ENCODE assay signal across 8 cellular contexts in genomic region chr11:3860898-3861393, GRCh38. TPM values are rescaled to one million over a fixed set of nuclear protein-coding genes. Genes with fewer than 3 reads are reported as not detected.
DNase-seq lines count a peak whose midpoint lies in the region; ATAC-seq, FAIRE-seq and TF ChIP-seq lines count a peak whose summit lies in the region.
"Not testable (repeated sequence)": the region's sequence is repeated elsewhere in the genome, so short reads cannot be mapped to it uniquely, and the experiment has no call there.

No MANE protein-coding gene starts in this region.

- peak overlapping the region; percentile 90 to 99 (median 98) for H3K4me2 ChIP-seq in BLaER1 treated with 17β-estradiol and CSF1 and Interleukin-3, amounts not matched to agents 10 nM and 100 nM
- peak overlapping the region; percentile 88 for H3K4me2 ChIP-seq in MM.1S (ENCODE audit: low read depth, low read length)
- peak overlapping the region; percentile 98 for H3K4me2 ChIP-seq in GM12878 (ENCODE audit: control insufficient read depth, insufficient read depth)

- peaks cover 81 to 94% (median 90%) of the 10 kb centered on the region in 3 donors for H3K4me1 Mint-ChIP-seq in T-cell
- H3K4me1 Mint-ChIP-seq in activated CD8-positive, alpha-beta memory T cell treated with anti-CD3 and anti-CD28 coated beads, Interleukin-2, amount 10 ng/mL, durations not matched to agents 7 days and 5 days: peaks cover 76% of the 10 kb centered on the region
- H3K4me1 Mint-ChIP-seq in stimulated activated memory B cell treated with anti-CD40 and anti-IgM and Interleukin-4, amounts not matched to agents 10 μg/mL and 1 μg/mL and 100 μg/mL, for 72 hours: peaks cover 91% of the 10 kb centered on the region

- not testable (repeated sequence) for DNase-seq in GM19239 (ENCODE audit: insufficient read length, low spot score); MM.1S; GM12878 (ENCODE audit: low read depth, low spot score)
- peak in 8 of 34 experiments; percentile 14 to 43 (median 31) for DNase-seq in T-cell
- peak; percentile 74 for DNase-seq in activated CD8-positive, alpha-beta memory T cell treated with anti-CD3 and anti-CD28 coated beads, Interleukin-2, amount 10 ng/mL, durations not matched to agents 7 days and 5 days

- not testable (repeated sequence) for BruUV-seq in GM12878 (replicated peaks; lab: Mats Ljungman, UMichigan)

- FAIRE-seq in GM19239 (lab: Jason Lieb, UNC): peak; percentile 78
- FAIRE-seq in GM12878 (lab: Jason Lieb, UNC): not testable (repeated sequence)

- H3K9me2 ChIP-seq in MM.1S (replicated peaks; ENCODE audit: insufficient read depth, low read length): not testable (repeated sequence)

- 84% methylated on average over 4 of the region's 4 CpGs for WGBS in GM12878 (ENCODE audit: insufficient coverage, insufficient replicate concordance, low lambda C conversion rate, missing lambda C conversion rate)

- intact Hi-C loops in GM12878 (cut with micrococcal nuclease; ENCODE audit: unreplicated experiment): not testable (repeated sequence)

- CTCF ChIA-PET in T-cell (lab: Charles Lee): interaction anchor here (0.6 to 3.3 kb wide), 6 partner anchors 10 to 103 kb away, joined by 3 to 24 read pairs (median 4); partner anchors contain the start of gene RHOG (in 1 of the 2)
- CTCF ChIA-PET in activated CD8-positive, alpha-beta memory T cell treated with anti-CD3 and anti-CD28 coated beads, Interleukin-2, amount 10 ng/mL, durations not matched to agents 7 days and 5 days (lab: Charles Lee): interaction anchor here (0.7 to 16.8 kb wide), 6 partner anchors 10 to 209 kb away, joined by 3 to 474 read pairs (median 12); partner anchors contain the start of gene RHOG
- CTCF ChIA-PET in GM12878 (lab: Yijun Ruan, JAX): interaction anchor here (1.0 to 39.6 kb wide), 5 partner anchors 4 to 208 kb away, joined by 3 to 1047 read pairs (median 979); partner anchors contain the start of genes RHOG and STIM1

- peaks cover 0 to 18% (median 0%) of the 10 kb centered on the region in 11 experiments; a peak in 1 of 22 replicates for H3K36me3 ChIP-seq in BLaER1 treated with 17β-estradiol and CSF1 and Interleukin-3, amounts not matched to agents 10 nM and 100 nM
- not testable (repeated sequence) for H3K36me3 ChIP-seq in MM.1S (replicated peaks; ENCODE audit: insufficient read depth, low read length); GM12878 (ENCODE audit: control insufficient read depth in 2 of 2, insufficient read depth in 2 of 2, low read length in 1 of 2)

- RAD21 ChIA-PET in GM12878 (lab: Charles Lee; ENCODE audit: unreplicated experiment): interaction anchor here (0.5 to 16.5 kb wide), 11 partner anchors 12 to 205 kb away, joined by 3 to 605 read pairs (median 35); partner anchors contain the start of gene RHOG

- not testable (repeated sequence) for TF ChIP-seq POLR2A in GM12878 (IDR thresholded peaks at IDR 0.05; ENCODE audit: low read depth, low read length)

- H2AFZ ChIP-seq in MM.1S (ENCODE audit: low read length): not testable (repeated sequence)
- H2AFZ ChIP-seq in GM12878 (ENCODE audit: control insufficient read depth, low read depth, low read length): peak overlapping the region; percentile 25; the same call in 1 of the 2 replicates

- H3K27ac ChIP-seq in BLaER1 treated with 17β-estradiol and CSF1 and Interleukin-3, amounts not matched to agents 10 nM and 100 nM: peak overlapping the region in 7 of 11 experiments; percentile 13 to 57 (median 33); a peak in 10 of 22 replicates
- not testable (repeated sequence) for H3K27ac ChIP-seq in MM.1S (ENCODE audit: low read length)
- peak overlapping the region; percentile 16 for H3K27ac ChIP-seq in GM12878 (ENCODE audit: control insufficient read depth, insufficient read depth)

- SMC1A ChIA-PET in GM12878 (lab: Charles Lee; ENCODE audit: uncharacterized antibody, unreplicated experiment): interaction anchor here (0.6 to 21.1 kb wide), 10 partner anchors 11 to 212 kb away, joined by 3 to 805 read pairs (median 16); no protein-coding TSS in a partner anchor

- peaks cover 18 to 86% (median 52%) of the 10 kb centered on the region in 11 experiments; a peak in 17 of 22 replicates for H4K20me1 ChIP-seq in BLaER1 treated with 17β-estradiol and CSF1 and Interleukin-3, amounts not matched to agents 10 nM and 100 nM
- H4K20me1 ChIP-seq in MM.1S (ENCODE audit: insufficient read depth, low read length); GM12878 (ENCODE audit: control insufficient read depth, insufficient read depth): not testable (repeated sequence)

- H3K9me3 Mint-ChIP-seq in T-cell; activated CD8-positive, alpha-beta memory T cell treated with anti-CD3 and anti-CD28 coated beads, Interleukin-2, amount 10 ng/mL, durations not matched to agents 7 days and 5 days (ENCODE audit: low read depth); stimulated activated memory B cell treated with anti-CD40 and anti-IgM and Interleukin-4, amounts not matched to agents 10 μg/mL and 1 μg/mL and 100 μg/mL, for 72 hours: not testable (repeated sequence)

- in situ Hi-C loops in GM12878 (cut with MboI): loop anchor here (25.0 kb wide), 2 partner anchors 1476 to 1826 kb away; partner anchors contain the start of genes OR51B5, TRIM22 and TRIM5

- H3K79me2 ChIP-seq in MM.1S (ENCODE audit: low read length) (peaks cover 100% of the 10 kb centered on the region), GM12878 (ENCODE audit: control insufficient read depth, insufficient read depth, low read length) (peaks cover 98% of the 10 kb centered on the region)

- TF ChIP-seq EP300 in GM12878 (IDR thresholded peaks at IDR 0.05; ENCODE audit: borderline replicate concordance in 1 of 2, control insufficient read depth in 1 of 2, low read depth in 2 of 2, low read length in 2 of 2): not testable (repeated sequence)

- peaks cover 88 to 99% (median 92%) of the 10 kb centered on the region in 10 experiments for H3K4me1 ChIP-seq in BLaER1 treated with 17β-estradiol and CSF1 and Interleukin-3, amounts not matched to agents 10 nM and 100 nM
- H3K4me1 ChIP-seq in MM.1S (ENCODE audit: low read length) (peaks cover 64% of the 10 kb centered on the region), GM12878 (ENCODE audit: control insufficient read depth, insufficient read depth, low read length) (peaks cover 47% of the 10 kb centered on the region), mononuclear cell (ENCODE audit: insufficient read depth, low read length) (peaks cover 90% of the 10 kb centered on the region)

- POLR2A ChIA-PET in T-cell (lab: Charles Lee): interaction anchor here in 1 of 2 donors (1.0 kb wide), 1 partner anchor 126 kb away, joined by 4 read pairs; no protein-coding TSS in a partner anchor
- POLR2A ChIA-PET in GM12878 (lab: Charles Lee): interaction anchor here (2.2 to 10.0 kb wide), 2 partner anchors 14 to 30 kb away, joined by 4 to 405 read pairs; no protein-coding TSS in a partner anchor

- TF ChIP-seq RAD21 in GM12878 (IDR thresholded peaks at IDR 0.05; ENCODE audit: insufficient read depth, low read depth, low read length): not testable (repeated sequence)

- H3K9me3 ChIP-seq in BLaER1 treated with 17β-estradiol and CSF1 and Interleukin-3, amounts not matched to agents 10 nM and 100 nM (replicated peaks in 1 of 11); MM.1S (replicated peaks; ENCODE audit: insufficient read depth, low read length); GM12878 (replicated peaks; ENCODE audit: control insufficient read depth, insufficient read depth, low read length); mononuclear cell (ENCODE audit: low read depth, low read length): not testable (repeated sequence)

- H3K9ac ChIP-seq in BLaER1 treated with 17β-estradiol and CSF1 and Interleukin-3, amounts not matched to agents 10 nM and 100 nM: peak overlapping the region in 6 of 11 experiments; percentile 1 to 63 (median 28); a peak in 6 of 22 replicates
- H3K9ac ChIP-seq in MM.1S (ENCODE audit: low read length); GM12878 (ENCODE audit: control insufficient read depth, insufficient read depth, low read length): not testable (repeated sequence)

- not testable (repeated sequence) for H3K27me3 Mint-ChIP-seq in T-cell; activated CD8-positive, alpha-beta memory T cell treated with anti-CD3 and anti-CD28 coated beads, Interleukin-2, amount 10 ng/mL, durations not matched to agents 7 days and 5 days; stimulated activated memory B cell treated with anti-CD40 and anti-IgM and Interleukin-4, amounts not matched to agents 10 μg/mL and 1 μg/mL and 100 μg/mL, for 72 hours

- ATAC-seq in T-cell (replicated peaks in 1 of 4): peak; percentile 73 to 79 (median 75)
- ATAC-seq in activated CD8-positive, alpha-beta memory T cell treated with anti-CD3 and anti-CD28 coated beads, Interleukin-2, amount 10 ng/mL, durations not matched to agents 7 days and 5 days: peak; percentile 69
- ATAC-seq in GM12878: peak; percentile 52
- not testable (repeated sequence) for ATAC-seq in stimulated activated memory B cell treated with anti-CD40 and anti-IgM and Interleukin-4, amounts not matched to agents 10 μg/mL and 1 μg/mL and 100 μg/mL, for 72 hours

- H3F3A ChIP-seq in MM.1S (ENCODE audit: insufficient read depth, low read length): peaks cover 49% of the 10 kb centered on the region

- not testable (repeated sequence) for H3K36me3 Mint-ChIP-seq in T-cell; stimulated activated memory B cell treated with anti-CD40 and anti-IgM and Interleukin-4, amounts not matched to agents 10 μg/mL and 1 μg/mL and 100 μg/mL, for 72 hours
- H3K36me3 Mint-ChIP-seq in activated CD8-positive, alpha-beta memory T cell treated with anti-CD3 and anti-CD28 coated beads, Interleukin-2, amount 10 ng/mL, durations not matched to agents 7 days and 5 days: peaks cover 23% of the 10 kb centered on the region

- H3K27ac Mint-ChIP-seq in T-cell: peak overlapping the region; percentile 83 to 91
- H3K27ac Mint-ChIP-seq in activated CD8-positive, alpha-beta memory T cell treated with anti-CD3 and anti-CD28 coated beads, Interleukin-2, amount 10 ng/mL, durations not matched to agents 7 days and 5 days: peak overlapping the region; percentile 82
- peak overlapping the region; percentile 9 for H3K27ac Mint-ChIP-seq in stimulated activated memory B cell treated with anti-CD40 and anti-IgM and Interleukin-4, amounts not matched to agents 10 μg/mL and 1 μg/mL and 100 μg/mL, for 72 hours

- peak overlapping the region in 4 of 10 experiments; percentile 24 to 41 (median 37); a peak in 5 of 20 replicates for H3K4me3 ChIP-seq in BLaER1 treated with 17β-estradiol and CSF1 and Interleukin-3, amounts not matched to agents 10 nM and 100 nM
- H3K4me3 ChIP-seq in MM.1S (ENCODE audit: low read length): peak overlapping the region; percentile 9; the same call in 1 of the 2 replicates
- H3K4me3 ChIP-seq in GM12878: peak overlapping the region; percentile 94
- peak overlapping the region; percentile 6 for H3K4me3 ChIP-seq in mononuclear cell (ENCODE audit: low read length)

- H3K4me3 Mint-ChIP-seq in T-cell: peak overlapping the region; percentile 69 to 99 (median 79)
- peak overlapping the region; percentile 86 for H3K4me3 Mint-ChIP-seq in activated CD8-positive, alpha-beta memory T cell treated with anti-CD3 and anti-CD28 coated beads, Interleukin-2, amount 10 ng/mL, durations not matched to agents 7 days and 5 days
- peak overlapping the region; percentile 28 for H3K4me3 Mint-ChIP-seq in stimulated activated memory B cell treated with anti-CD40 and anti-IgM and Interleukin-4, amounts not matched to agents 10 μg/mL and 1 μg/mL and 100 μg/mL, for 72 hours

- TF ChIP-seq CTCF in MM.1S (IDR thresholded peaks at IDR 0.05; ENCODE audit: low read length); GM12878 (IDR thresholded peaks at IDR 0.05 in 2 of 3, conservative IDR thresholded peaks at IDR 0.05 in 1 of 3; ENCODE audit: control insufficient read depth in 2 of 3, extremely low read depth in 1 of 3, insufficient read depth in 1 of 3, low read depth in 3 of 3, low read length in 3 of 3): not testable (repeated sequence)

- H3K27me3 ChIP-seq in BLaER1 treated with 17β-estradiol and CSF1 and Interleukin-3, amounts not matched to agents 10 nM and 100 nM; MM.1S (replicated peaks; ENCODE audit: insufficient read depth, low read length); GM12878 (replicated peaks in 1 of 2; ENCODE audit: control insufficient read depth in 2 of 2, insufficient read depth in 2 of 2, low read length in 1 of 2); mononuclear cell (ENCODE audit: insufficient read depth, low read length): not testable (repeated sequence)

RNA-seq across cellular contexts. Expression of gene STIM1, which starts 5.5 kb away (rescaled TPM):
- total RNA-seq in T-cell (100 to 1,000 TPM in 2 of 5 donors, 10 to 100 TPM in 3; 87.6 to 139 (median 94.5) TPM), GM12878 (2014; rRNA removed) (21.6 and 24.0 TPM in 2 replicates), GM12878 (2014; rRNA removed; fragmentation: Illumina TruSeq; extraction: Trizol) (24.9 and 26.0 TPM in 2 replicates), GM12878 (2021) (55.9 and 57.7 TPM in 2 replicates), mononuclear cell (55.8 TPM)
- total RNA-seq in activated CD8-positive, alpha-beta memory T cell treated with anti-CD3 and anti-CD28 coated beads, Interleukin-2, amount 10 ng/mL, durations not matched to agents 7 days and 5 days: 100 to 1,000 TPM in 1 of 2 experiments, 10 to 100 TPM in 1; 83.5 to 104 TPM
- 113 and 116 TPM in 2 replicates for total RNA-seq in GM12878 (2013; cell fraction: nucleolus; rRNA removed)
- polyA plus RNA-seq in GM12878 (2011; ENCODE audit: low read depth): 36.6 TPM
- polyA plus RNA-seq in GM12878 (2011; rRNA removed) (36.3 and 39.3 TPM in 2 replicates), GM12878 (2014; fragmentation: Illumina TruSeq; extraction: Trizol) (29.1 and 37.0 TPM in 2 replicates), GM12878 (2014; fragmentation: Nextera tagmentation; extraction: Ambion mirVana) (1 to 10 TPM; 8.6 to 9.9 TPM), GM12878 (2014; rRNA removed) (26.7 and 31.0 TPM in 2 replicates), GM12878 (2016; fragmentation: Nextera tagmentation; extraction: Ambion mirVana) (10 to 100 TPM; 31.8 to 36.8 TPM)
- 40.8 and 42.5 TPM in 2 replicates for polyA plus RNA-seq in GM12878 (2011; cell fraction: cytosol; rRNA removed)
- polyA plus RNA-seq in GM12878 (2011; cell fraction: nucleus; rRNA removed): 68.6 and 72.6 TPM in 2 replicates
- 45.2 and 48.9 TPM in 2 replicates for polyA plus RNA-seq in GM12878 (2012)
- polyA minus RNA-seq in GM12878 (2011; rRNA and poly(A)+ RNA removed): 143 and 245 TPM in 2 replicates
- polyA minus RNA-seq in GM12878 (2011; cell fraction: cytosol; rRNA and poly(A)+ RNA removed): 25.1 and 38.3 TPM in 2 replicates
- 42.4 and 62.3 TPM in 2 replicates for polyA minus RNA-seq in GM12878 (2011; cell fraction: nucleus; rRNA and poly(A)+ RNA removed)

RNA-seq across cellular contexts. Expression of gene RHOG, which starts 20.2 kb away (rescaled TPM):
- total RNA-seq in T-cell (100 to 1,000 TPM in 4 of 5 donors, 10 to 100 TPM in 1; 88.1 to 108 (median 106) TPM), GM12878 (2014; rRNA removed) (56.2 and 64.7 TPM in 2 replicates), GM12878 (2014; rRNA removed; fragmentation: Illumina TruSeq; extraction: Trizol) (47.7 and 48.8 TPM in 2 replicates), GM12878 (2021) (128 and 137 TPM in 2 replicates), mononuclear cell (75.6 TPM)
- total RNA-seq in activated CD8-positive, alpha-beta memory T cell treated with anti-CD3 and anti-CD28 coated beads, Interleukin-2, amount 10 ng/mL, durations not matched to agents 7 days and 5 days: 100 to 1,000 TPM; 154 to 163 TPM
- total RNA-seq in GM12878 (2013; cell fraction: nucleolus; rRNA removed): 35.7 and 37.8 TPM in 2 replicates
- polyA plus RNA-seq in GM12878 (2011; ENCODE audit: low read depth): 51.6 TPM
- polyA plus RNA-seq in GM12878 (2011; rRNA removed) (45.0 and 121 TPM in 2 replicates), GM12878 (2014; fragmentation: Illumina TruSeq; extraction: Trizol) (51.4 and 98.2 TPM in 2 replicates), GM12878 (2014; fragmentation: Nextera tagmentation; extraction: Ambion mirVana) (10 to 100 TPM; 16.0 to 42.0 TPM), GM12878 (2014; rRNA removed) (172 and 192 TPM in 2 replicates), GM12878 (2016; fragmentation: Nextera tagmentation; extraction: Ambion mirVana) (100 to 1,000 TPM in 1 of 2 experiments, 10 to 100 TPM in 1; 91.4 to 109 TPM)
- polyA plus RNA-seq in GM12878 (2011; cell fraction: cytosol; rRNA removed): 237 and 296 TPM in 2 replicates
- polyA plus RNA-seq in GM12878 (2011; cell fraction: nucleus; rRNA removed): 108 and 111 TPM in 2 replicates
- 103 and 132 TPM in 2 replicates for polyA plus RNA-seq in GM12878 (2012)
- polyA minus RNA-seq in GM12878 (2011; rRNA and poly(A)+ RNA removed): 171 and 213 TPM in 2 replicates
- 95.8 and 106 TPM in 2 replicates for polyA minus RNA-seq in GM12878 (2011; cell fraction: cytosol; rRNA and poly(A)+ RNA removed)
- polyA minus RNA-seq in GM12878 (2011; cell fraction: nucleus; rRNA and poly(A)+ RNA removed): 45.0 and 71.6 TPM in 2 replicates

RNA-seq across cellular contexts. Expression of gene PGAP2, which starts 52.6 kb away (rescaled TPM):
- total RNA-seq in T-cell (10 to 100 TPM; 22.5 to 28.2 (median 24.6) TPM), GM12878 (2014; rRNA removed) (23.3 and 24.9 TPM in 2 replicates), GM12878 (2014; rRNA removed; fragmentation: Illumina TruSeq; extraction: Trizol) (12.3 and 13.1 TPM in 2 replicates), GM12878 (2021) (26.4 and 27.7 TPM in 2 replicates), mononuclear cell (7.5 TPM)
- 10 to 100 TPM; 22.7 to 23.5 TPM for total RNA-seq in activated CD8-positive, alpha-beta memory T cell treated with anti-CD3 and anti-CD28 coated beads, Interleukin-2, amount 10 ng/mL, durations not matched to agents 7 days and 5 days
- 33.0 and 36.2 TPM in 2 replicates for total RNA-seq in GM12878 (2013; cell fraction: nucleolus; rRNA removed)
- polyA plus RNA-seq in GM12878 (2011; ENCODE audit: low read depth): 21.2 TPM
- polyA plus RNA-seq in GM12878 (2011; rRNA removed) (16.6 and 34.5 TPM in 2 replicates), GM12878 (2014; fragmentation: Illumina TruSeq; extraction: Trizol) (25.0 and 30.5 TPM in 2 replicates), GM12878 (2014; fragmentation: Nextera tagmentation; extraction: Ambion mirVana) (10 to 100 TPM; 25.4 to 37.4 TPM), GM12878 (2014; rRNA removed) (35.6 and 36.2 TPM in 2 replicates), GM12878 (2016; fragmentation: Nextera tagmentation; extraction: Ambion mirVana) (10 to 100 TPM; 33.4 to 37.2 TPM)
- 39.5 and 49.8 TPM in 2 replicates for polyA plus RNA-seq in GM12878 (2011; cell fraction: cytosol; rRNA removed)
- polyA plus RNA-seq in GM12878 (2011; cell fraction: nucleus; rRNA removed): 66.3 and 87.2 TPM in 2 replicates
- polyA plus RNA-seq in GM12878 (2012): 32.0 and 34.8 TPM in 2 replicates
- polyA minus RNA-seq in GM12878 (2011; rRNA and poly(A)+ RNA removed): 43.8 and 54.2 TPM in 2 replicates
- 13.0 and 13.3 TPM in 2 replicates for polyA minus RNA-seq in GM12878 (2011; cell fraction: cytosol; rRNA and poly(A)+ RNA removed)
- 11.4 and 12.9 TPM in 2 replicates for polyA minus RNA-seq in GM12878 (2011; cell fraction: nucleus; rRNA and poly(A)+ RNA removed)

Comparison
In these comparisons a context has a peak if more than half of its experiments do, and no peak if none do; other contexts are left out.
1. H3K27ac Mint-ChIP-seq: peak in every context shown above with its lines; median percentile 87 in T-cell; 82 in activated CD8-positive, alpha-beta memory T cell treated with anti-CD3 and anti-CD28 coated beads, Interleukin-2, amount 10 ng/mL, durations not matched to agents 7 days and 5 days; 9 in stimulated activated memory B cell treated with anti-CD40 and anti-IgM and Interleukin-4, amounts not matched to agents 10 μg/mL and 1 μg/mL and 100 μg/mL, for 72 hours.
2. H3K4me3 Mint-ChIP-seq: peak in every context shown above with its lines; median percentile 86 in activated CD8-positive, alpha-beta memory T cell treated with anti-CD3 and anti-CD28 coated beads, Interleukin-2, amount 10 ng/mL, durations not matched to agents 7 days and 5 days; 79 in T-cell; 28 in stimulated activated memory B cell treated with anti-CD40 and anti-IgM and Interleukin-4, amounts not matched to agents 10 μg/mL and 1 μg/mL and 100 μg/mL, for 72 hours.